ENCODE assay signal across 1 cellular context in genomic region chr1:155858805-155859233, GRCh38.
A peak's percentile ranks its signal among the peaks of the same experiment; 100 is the strongest.
TF ChIP-seq lines count a peak whose summit lies in the region.

No MANE protein-coding gene starts in this region.

TF ChIP-seq in K562, 482 proteins besides CTCF, POLR2A, EP300 and RAD21 (continued from another document and continues in another):
- no peak for TF ChIP-seq CEBPZ (IDR thresholded peaks at IDR 0.05; ENCODE audit: borderline replicate concordance, low read depth, low read length)
- no peak for TF ChIP-seq E2F1 (CRISPR knock-in tag; IDR thresholded peaks at IDR 0.05)
- no peak for TF ChIP-seq MAX (CRISPR knock-in tag; IDR thresholded peaks at IDR 0.05)
- TF ChIP-seq PHF8 (IDR thresholded peaks at IDR 0.05; ENCODE audit: borderline replicate concordance, low read length) = peak; percentile 30; the same call in 1 of the 2 replicates
- peak; percentile 17; the same call in 1 of the 2 replicates for TF ChIP-seq MGA (IDR thresholded peaks at IDR 0.05)
- peak; percentile 25; the same call in 1 of the 2 replicates for TF ChIP-seq SMARCA4 (IDR thresholded peaks at IDR 0.05)
- no peak for TF ChIP-seq FIP1L1 (IDR thresholded peaks at IDR 0.05; ENCODE audit: low read depth, low read length, poor library complexity, severe bottlenecking)
- TF ChIP-seq FOXA1 (IDR thresholded peaks at IDR 0.05; ENCODE audit: borderline replicate concordance) = no peak
- no peak for TF ChIP-seq BRCA1 (IDR thresholded peaks at IDR 0.05)
- TF ChIP-seq BRCA1 (CRISPR knock-in tag; IDR thresholded peaks at IDR 0.05) = no peak
- 0 out of 2 replicates have a peak, but pooled peaks have one; percentile 15 for TF ChIP-seq ZKSCAN8 (CRISPR knock-in tag; IDR thresholded peaks at IDR 0.05)
- no peak for TF ChIP-seq MXI1 (IDR thresholded peaks at IDR 0.05; ENCODE audit: low read depth, low read length)
- no peak for TF ChIP-seq ZNF41 (CRISPR knock-in tag; conservative IDR thresholded peaks at IDR 0.05)
- TF ChIP-seq NFYB (IDR thresholded peaks at IDR 0.05; ENCODE audit: extremely low read depth, insufficient read length) = no peak
- no peak for TF ChIP-seq ZMIZ1 (IDR thresholded peaks at IDR 0.05; ENCODE audit: low read depth in 2 of 2, low read length in 2 of 2)
- no peak for TF ChIP-seq FOXP4 (CRISPR knock-in tag; IDR thresholded peaks at IDR 0.05; ENCODE audit: borderline replicate concordance)
- TF ChIP-seq CC2D1A (IDR thresholded peaks at IDR 0.05) = 0 out of 2 replicates have a peak, but pooled peaks have one; percentile 9
- no peak for TF ChIP-seq EGR1 (conservative IDR thresholded peaks at IDR 0.05)
- TF ChIP-seq POLR2B (IDR thresholded peaks at IDR 0.05; ENCODE audit: low read depth, partially characterized antibody) = no peak
- no peak for TF ChIP-seq ZNF780A (CRISPR knock-in tag; IDR thresholded peaks at IDR 0.05)
- no peak for TF ChIP-seq ZBTB17 (CRISPR knock-in tag; IDR thresholded peaks at IDR 0.05)
- no peak for TF ChIP-seq MYNN (IDR thresholded peaks at IDR 0.05)
- TF ChIP-seq MYNN (CRISPR knock-in tag; IDR thresholded peaks at IDR 0.05) = no peak
- no peak for TF ChIP-seq SOX6 (IDR thresholded peaks at IDR 0.05)
- TF ChIP-seq CEBPB (tag; IDR thresholded peaks at IDR 0.05) = peak; percentile 91
- peak in 1 of 2 experiments; percentile 22; a peak in 1 of 4 replicates for TF ChIP-seq ZNF639 (CRISPR knock-in tag; conservative IDR thresholded peaks at IDR 0.05 in 1 of 2, IDR thresholded peaks at IDR 0.05 in 1 of 2)
- TF ChIP-seq ZNF263 (CRISPR knock-in tag; IDR thresholded peaks at IDR 0.05; ENCODE audit: borderline replicate concordance) = no peak
- TF ChIP-seq PREB (CRISPR knock-in tag; IDR thresholded peaks at IDR 0.05) = no peak
- no peak for TF ChIP-seq NELFE (IDR thresholded peaks at IDR 0.05; ENCODE audit: insufficient read depth, insufficient read length)
- TF ChIP-seq ARID1B (IDR thresholded peaks at IDR 0.05) = 0 out of 2 replicates have a peak, but pooled peaks have one; percentile 16
- TF ChIP-seq SUPT5H (IDR thresholded peaks at IDR 0.05) = no peak
- TF ChIP-seq SP1 (CRISPR knock-in tag; IDR thresholded peaks at IDR 0.05) = no peak
- TF ChIP-seq CEBPG (CRISPR knock-in tag; IDR thresholded peaks at IDR 0.05) = peak; percentile 64; the same call in 1 of the 2 replicates
- peak; percentile 79 to 94 for TF ChIP-seq CEBPG (tag; conservative IDR thresholded peaks at IDR 0.05 in 1 of 2, IDR thresholded peaks at IDR 0.05 in 1 of 2)
- no peak for TF ChIP-seq ZNF589 (CRISPR knock-in tag; IDR thresholded peaks at IDR 0.05; ENCODE audit: low read depth)
